ENCODE assay signal across 8 cellular contexts in genomic region chr11:57711414-57712255, GRCh38. TPM values are rescaled to one million over a fixed set of nuclear protein-coding genes. Genes with fewer than 3 reads are reported as not detected.
DNase-seq lines count a peak whose midpoint lies in the region; ATAC-seq and TF ChIP-seq lines count a peak whose summit lies in the region.

MED19 (minus strand) TSS chr11:57712215; CDS start chr11:57712179, 36 bp downstream.

- H2BK12ac ChIP-seq in neuronal stem cell (ENCODE audit: low read length), result peak within 1 kb of the TSS; percentile 44

- peak within 1 kb of the TSS; percentile 63 for H2BK15ac ChIP-seq in neuronal stem cell (ENCODE audit: low read length)

- H3K79me1 ChIP-seq in neuronal stem cell (ENCODE audit: low read depth, low read length), result peaks cover 12% of the 10 kb centered on the region

- H3K4me3 ChIP-seq in Karpas-422 (ENCODE audit: low read length), result peak within 1 kb of the TSS; percentile 89
- H3K4me3 ChIP-seq in RWPE2 (ENCODE audit: severe bottlenecking), result peak within 1 kb of the TSS; percentile 67
- H3K4me3 ChIP-seq in fibroblast of the aortic adventitia (ENCODE audit: low read depth, low read length), result peak within 1 kb of the TSS; percentile 99
- H3K4me3 ChIP-seq in neuronal stem cell (ENCODE audit: low read length in 2 of 2), result peak within 1 kb of the TSS; percentile 92 to 97
- peak within 1 kb of the TSS; percentile 97 to 100 (median 100) for H3K4me3 ChIP-seq in subcutaneous abdominal adipose tissue (ENCODE audit: low read depth in 1 of 5, low read length in 5 of 5)

- H3K4me1 ChIP-seq in Karpas-422 (ENCODE audit: low read length), result peaks cover 34% of the 10 kb centered on the region
- peaks cover 8% of the 10 kb centered on the region for H3K4me1 ChIP-seq in RWPE2 (ENCODE audit: insufficient read depth, poor library complexity, severe bottlenecking)
- H3K4me1 ChIP-seq in neuronal stem cell (ENCODE audit: control insufficient read depth in 2 of 2, insufficient read depth in 1 of 2, low read depth in 1 of 2, low read length in 2 of 2), result peaks cover 6 to 12% of the 10 kb centered on the region in 2 donors
- H3K4me1 ChIP-seq in subcutaneous abdominal adipose tissue (ENCODE audit: control insufficient read depth in 5 of 5, insufficient read depth in 5 of 5, low read length in 5 of 5), result peaks cover 3 to 39% (median 34%) of the 10 kb centered on the region in 5 donors

- H2AFZ ChIP-seq in Karpas-422 (ENCODE audit: low read length) (no peak within 1 kb of the TSS; the same call in 1 of the 2 replicates), neuronal stem cell (ENCODE audit: low read length) (peak within 1 kb of the TSS; percentile 94)

- H3K9ac ChIP-seq in Karpas-422 (ENCODE audit: low read length) (peak within 1 kb of the TSS; percentile 87), neuronal stem cell (ENCODE audit: low read depth, low read length, poor library complexity) (peak within 1 kb of the TSS; percentile 98), subcutaneous abdominal adipose tissue (ENCODE audit: low read length in 5 of 5) (peak within 1 kb of the TSS; percentile 48 to 99 (median 94))

- no peak within 1 kb of the TSS for H2BK120ac ChIP-seq in neuronal stem cell (ENCODE audit: low read depth, low read length)

- H3K4me1 Mint-ChIP-seq in activated T-helper 2 cell treated with anti-CD3 and anti-CD28 coated beads, Interferon-gamma antibody, Interleukin-2, Interleukin-4, amounts not matched to agents 10 μg/mL and 5 μg/mL and 100 μg/mL, durations not matched to agents 14 hours and 24 hours and 36 hours (ENCODE audit: low read depth), result peaks cover 35% of the 10 kb centered on the region

- H3K27ac ChIP-seq in Karpas-422 (ENCODE audit: low read length), result peak within 1 kb of the TSS; percentile 63
- H3K27ac ChIP-seq in RWPE2 (ENCODE audit: poor library complexity, severe bottlenecking), result peak within 1 kb of the TSS; percentile 53
- H3K27ac ChIP-seq in neuronal stem cell (replicated peaks; ENCODE audit: low read length), result peak within 1 kb of the TSS; percentile 89
- H3K27ac ChIP-seq in subcutaneous abdominal adipose tissue (ENCODE audit: low read depth, low read length), result peak within 1 kb of the TSS; percentile 84

- H3K4me2 ChIP-seq in Karpas-422 (ENCODE audit: low read depth, low read length, poor library complexity, severe bottlenecking) (peak within 1 kb of the TSS; percentile 77), neuronal stem cell (ENCODE audit: insufficient read depth, low read length, poor library complexity, severe bottlenecking) (peak within 1 kb of the TSS; percentile 82)

- H3K36me3 Mint-ChIP-seq in activated T-helper 2 cell treated with anti-CD3 and anti-CD28 coated beads, Interferon-gamma antibody, Interleukin-2, Interleukin-4, amounts not matched to agents 10 μg/mL and 5 μg/mL and 100 μg/mL, durations not matched to agents 14 hours and 24 hours and 36 hours (ENCODE audit: low read depth), result peaks cover 24% of the 10 kb centered on the region

- H2AK5ac ChIP-seq in neuronal stem cell (ENCODE audit: low read depth, low read length), result peak within 1 kb of the TSS; percentile 19

- no CpG with 5 or more reads among the region's 51 CpGs for WGBS in neuronal stem cell (ENCODE audit: extremely low coverage in 2 of 2, insufficient read length in 2 of 2, insufficient replicate concordance in 1 of 2), 2 donors

- ATAC-seq in GM21825 (IDR thresholded peaks at IDR 0.05; ENCODE audit: unreplicated experiment) (peak; percentile 42), RWPE2 (ENCODE audit: low read depth) (peak; percentile 76)

- peak within 1 kb of the TSS; percentile 72 for H3K14ac ChIP-seq in neuronal stem cell (ENCODE audit: low read length)

- H3K9me3 ChIP-seq in Karpas-422 (ENCODE audit: low read length) (no peaks in the 10 kb centered on the region), RWPE2 (ENCODE audit: severe bottlenecking) (no peaks in the 10 kb centered on the region), neuronal stem cell (replicated peaks in 1 of 2; ENCODE audit: control insufficient read depth in 2 of 2, insufficient read depth in 1 of 2, low read depth in 1 of 2, low read length in 2 of 2) (no peaks in the 10 kb centered on the region), subcutaneous abdominal adipose tissue (ENCODE audit: control insufficient read depth in 5 of 5, low read length in 5 of 5) (no peaks in the 10 kb centered on the region)

- H3K23ac ChIP-seq in neuronal stem cell (ENCODE audit: low read depth, low read length, poor library complexity), result peak within 1 kb of the TSS; percentile 67

- H4K91ac ChIP-seq in neuronal stem cell (ENCODE audit: low read depth, low read length, poor library complexity), result no peak within 1 kb of the TSS

- no peaks in the 10 kb centered on the region for H3K9me2 ChIP-seq in Karpas-422 (replicated peaks; ENCODE audit: insufficient read depth, low read length)

- peak within 1 kb of the TSS; percentile 70 for H4K8ac ChIP-seq in neuronal stem cell (ENCODE audit: low read depth, low read length)

- DNase-seq in DMS79 treated with DMSO at 0.1 percent for 48 hours (lab: John Stamatoyannopoulos, UW), result peak; percentile 91
- DNase-seq in Karpas-422, result peak; percentile 94
- peak; percentile 96 for DNase-seq in RWPE2 (ENCODE audit: low spot score)
- DNase-seq in activated T-helper 2 cell treated with anti-CD3 and anti-CD28 coated beads, Interferon-gamma antibody, Interleukin-2, Interleukin-4, amounts not matched to agents 10 μg/mL and 5 μg/mL and 100 μg/mL, durations not matched to agents 14 hours and 24 hours and 36 hours (ENCODE audit: low spot score), result peak; percentile 72
- peak; percentile 63 for DNase-seq in fibroblast of the aortic adventitia (ENCODE audit: low read depth)
- peak; percentile 82 for DNase-seq in neuronal stem cell (ENCODE audit: low spot score)

- H3K79me2 ChIP-seq in Karpas-422 (ENCODE audit: low read length), result peaks cover 57% of the 10 kb centered on the region

- H3K27ac Mint-ChIP-seq in activated T-helper 2 cell treated with anti-CD3 and anti-CD28 coated beads, Interferon-gamma antibody, Interleukin-2, Interleukin-4, amounts not matched to agents 10 μg/mL and 5 μg/mL and 100 μg/mL, durations not matched to agents 14 hours and 24 hours and 36 hours, result peak within 1 kb of the TSS; percentile 94

- intact Hi-C loops in activated T-helper 2 cell treated with anti-CD3 and anti-CD28 coated beads, Interferon-gamma antibody, Interleukin-2, Interleukin-4, amounts not matched to agents 10 μg/mL and 5 μg/mL and 100 μg/mL, durations not matched to agents 14 hours and 24 hours and 36 hours (cut with micrococcal nuclease), result loop anchor here (1.0 to 10.0 kb wide), 9 partner anchors 30 to 1843 kb away; partner anchors contain the start of genes CLP1, SELENOH and TIMM10

- H4K20me1 ChIP-seq in Karpas-422 (ENCODE audit: insufficient read depth, low read depth, low read length), result no peaks in the 10 kb centered on the region

- no peaks in the 10 kb centered on the region for H3K27me3 Mint-ChIP-seq in activated T-helper 2 cell treated with anti-CD3 and anti-CD28 coated beads, Interferon-gamma antibody, Interleukin-2, Interleukin-4, amounts not matched to agents 10 μg/mL and 5 μg/mL and 100 μg/mL, durations not matched to agents 14 hours and 24 hours and 36 hours (ENCODE audit: low read depth)

- H2BK5ac ChIP-seq in neuronal stem cell (ENCODE audit: low read length), result peak within 1 kb of the TSS; percentile 90

- peaks cover 15% of the 10 kb centered on the region; the same call in 1 of the 2 replicates for H3K36me3 ChIP-seq in Karpas-422 (ENCODE audit: insufficient read depth, low read length)
- H3K36me3 ChIP-seq in RWPE2 (ENCODE audit: low read depth), result peaks cover 5% of the 10 kb centered on the region
- peaks cover 0 to 30% of the 10 kb centered on the region in 2 donors for H3K36me3 ChIP-seq in neuronal stem cell (replicated peaks in 1 of 2; ENCODE audit: control insufficient read depth in 2 of 2, insufficient read depth in 2 of 2, low read length in 2 of 2)
- no peaks in the 10 kb centered on the region for H3K36me3 ChIP-seq in subcutaneous abdominal adipose tissue (ENCODE audit: control insufficient read depth in 5 of 5, insufficient read depth in 5 of 5, low read length in 5 of 5)

- no peaks in the 10 kb centered on the region for H3K27me3 ChIP-seq in Karpas-422 (ENCODE audit: low read length)
- no peaks in the 10 kb centered on the region for H3K27me3 ChIP-seq in RWPE2 (ENCODE audit: insufficient read depth, poor library complexity, severe bottlenecking)
- H3K27me3 ChIP-seq in neuronal stem cell (ENCODE audit: control insufficient read depth in 3 of 3, insufficient read depth in 3 of 3, low read depth in 1 of 3, low read length in 3 of 3), result no peaks in the 10 kb centered on the region
- H3K27me3 ChIP-seq in subcutaneous abdominal adipose tissue (ENCODE audit: control insufficient read depth in 5 of 5, insufficient read depth in 4 of 5, low read length in 5 of 5), result no peaks in the 10 kb centered on the region

- H3K4me3 Mint-ChIP-seq in activated T-helper 2 cell treated with anti-CD3 and anti-CD28 coated beads, Interferon-gamma antibody, Interleukin-2, Interleukin-4, amounts not matched to agents 10 μg/mL and 5 μg/mL and 100 μg/mL, durations not matched to agents 14 hours and 24 hours and 36 hours (ENCODE audit: low read depth), result peak within 1 kb of the TSS; percentile 99

- no peaks in the 10 kb centered on the region for H3K9me3 Mint-ChIP-seq in activated T-helper 2 cell treated with anti-CD3 and anti-CD28 coated beads, Interferon-gamma antibody, Interleukin-2, Interleukin-4, amounts not matched to agents 10 μg/mL and 5 μg/mL and 100 μg/mL, durations not matched to agents 14 hours and 24 hours and 36 hours

- H3K4ac ChIP-seq in neuronal stem cell (ENCODE audit: low read length), result peak within 1 kb of the TSS; percentile 87

- TF ChIP-seq CTCF in RWPE2 (IDR thresholded peaks at IDR 0.05; ENCODE audit: poor library complexity, severe bottlenecking) (no peak), fibroblast of the aortic adventitia (IDR thresholded peaks at IDR 0.05; ENCODE audit: insufficient read depth, low read length) (no peak)

- H3K18ac ChIP-seq in neuronal stem cell (ENCODE audit: low read length), result peak within 1 kb of the TSS; percentile 97

RNA-seq across cellular contexts. Expression of gene MED19, which starts in this region (rescaled TPM):
- total RNA-seq in Karpas-422 (2014; rRNA removed; shearing (Covaris generic); ENCODE audit: low replicate concordance), result 12.5 and 12.8 TPM in 2 replicates
- 13.0 and 14.1 TPM in 2 replicates for total RNA-seq in activated T-helper 2 cell treated with anti-CD3 and anti-CD28 coated beads, Interferon-gamma antibody, Interleukin-2, Interleukin-4, amounts not matched to agents 10 μg/mL and 5 μg/mL and 100 μg/mL, durations not matched to agents 14 hours and 24 hours and 36 hours
- total RNA-seq in fibroblast of the aortic adventitia (ENCODE audit: low replicate concordance), result 2.6 and 16.9 TPM in 2 replicates
- 42.5 TPM for polyA plus RNA-seq in neuronal stem cell (2013, experiment 1 of 2)
- 41.5 TPM for polyA plus RNA-seq in neuronal stem cell (2013, experiment 2 of 2)

Comparison
In these comparisons a context has a peak if more than half of its experiments do, and no peak if none do; other contexts are left out.
1. Peak in every context shown above with its lines: DNase-seq, ATAC-seq, H3K4me3 ChIP-seq and H3K27ac ChIP-seq.